ENCODE assay signal across 1 cellular context in the genomic region with DNA sequence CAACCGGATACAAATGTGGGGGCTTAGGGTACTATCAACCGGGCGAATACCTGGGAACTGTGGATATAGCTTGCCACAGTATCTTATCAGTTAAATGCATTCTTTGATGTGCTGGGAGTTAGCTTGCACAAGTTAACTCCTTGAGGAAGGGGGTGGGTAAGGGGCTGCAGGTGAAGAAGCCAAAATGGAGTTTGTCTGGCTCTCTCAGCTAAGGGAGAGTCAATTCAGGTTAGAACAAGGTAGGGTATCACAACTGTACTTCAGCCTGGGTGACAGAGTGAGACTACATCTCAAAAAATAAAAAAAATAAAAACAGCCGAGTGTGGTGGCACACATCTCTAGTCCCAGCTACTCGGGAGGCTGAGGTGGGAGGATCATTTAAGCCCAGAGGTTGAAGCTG.
A peak's percentile ranks its signal among the peaks of the same experiment; 100 is the strongest.
TF ChIP-seq lines count a peak whose summit lies in the region.

No MANE protein-coding gene starts in this region.

TF ChIP-seq in K562, 482 proteins besides CTCF, POLR2A, EP300 and RAD21 (continued from another document and continues in another):
- TF ChIP-seq, protein P1, sequence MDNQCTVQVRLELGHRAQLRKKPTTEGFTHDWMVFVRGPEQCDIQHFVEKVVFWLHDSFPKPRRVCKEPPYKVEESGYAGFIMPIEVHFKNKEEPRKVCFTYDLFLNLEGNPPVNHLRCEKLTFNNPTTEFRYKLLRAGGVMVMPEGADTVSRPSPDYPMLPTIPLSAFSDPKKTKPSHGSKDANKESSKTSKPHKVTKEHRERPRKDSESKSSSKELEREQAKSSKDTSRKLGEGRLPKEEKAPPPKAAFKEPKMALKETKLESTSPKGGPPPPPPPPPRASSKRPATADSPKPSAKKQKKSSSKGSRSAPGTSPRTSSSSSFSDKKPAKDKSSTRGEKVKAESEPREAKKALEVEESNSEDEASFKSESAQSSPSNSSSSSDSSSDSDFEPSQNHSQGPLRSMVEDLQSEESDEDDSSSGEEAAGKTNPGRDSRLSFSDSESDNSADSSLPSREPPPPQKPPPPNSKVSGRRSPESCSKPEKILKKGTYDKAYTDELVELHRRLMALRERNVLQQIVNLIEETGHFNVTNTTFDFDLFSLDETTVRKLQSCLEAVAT (IDR thresholded peaks at IDR 0.05): no peak
- TF ChIP-seq ESRRB (CRISPR knock-in tag; IDR thresholded peaks at IDR 0.05; ENCODE audit: borderline replicate concordance): no peak
- no peak for TF ChIP-seq ATF1 (CRISPR knock-in tag; IDR thresholded peaks at IDR 0.05)
- TF ChIP-seq ATF1 (tag; IDR thresholded peaks at IDR 0.05): no peak
- no peak for TF ChIP-seq POU5F1 (IDR thresholded peaks at IDR 0.05; ENCODE audit: borderline replicate concordance, low read depth, low read length, partially characterized antibody)
- no peak for TF ChIP-seq GABPB1 (CRISPR knock-in tag; IDR thresholded peaks at IDR 0.05)
- TF ChIP-seq HNRNPK (IDR thresholded peaks at IDR 0.05; ENCODE audit: low read depth, low read length, poor library complexity, severe bottlenecking): no peak
- TF ChIP-seq ELF2 (CRISPR knock-in tag; IDR thresholded peaks at IDR 0.05): no peak
- no peak for TF ChIP-seq ADNP (tag; IDR thresholded peaks at IDR 0.05)
- TF ChIP-seq KAT7 (CRISPR knock-in tag; IDR thresholded peaks at IDR 0.05; ENCODE audit: borderline replicate concordance): no peak
- no peak for TF ChIP-seq CBFB (CRISPR knock-in tag; IDR thresholded peaks at IDR 0.05)
- TF ChIP-seq HDAC2 (IDR thresholded peaks at IDR 0.05): no peak
- TF ChIP-seq, protein P2, sequence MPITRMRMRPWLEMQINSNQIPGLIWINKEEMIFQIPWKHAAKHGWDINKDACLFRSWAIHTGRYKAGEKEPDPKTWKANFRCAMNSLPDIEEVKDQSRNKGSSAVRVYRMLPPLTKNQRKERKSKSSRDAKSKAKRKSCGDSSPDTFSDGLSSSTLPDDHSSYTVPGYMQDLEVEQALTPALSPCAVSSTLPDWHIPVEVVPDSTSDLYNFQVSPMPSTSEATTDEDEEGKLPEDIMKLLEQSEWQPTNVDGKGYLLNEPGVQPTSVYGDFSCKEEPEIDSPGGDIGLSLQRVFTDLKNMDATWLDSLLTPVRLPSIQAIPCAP (CRISPR knock-in tag; IDR thresholded peaks at IDR 0.05; ENCODE audit: borderline replicate concordance): no peak
- TF ChIP-seq, protein P3, sequence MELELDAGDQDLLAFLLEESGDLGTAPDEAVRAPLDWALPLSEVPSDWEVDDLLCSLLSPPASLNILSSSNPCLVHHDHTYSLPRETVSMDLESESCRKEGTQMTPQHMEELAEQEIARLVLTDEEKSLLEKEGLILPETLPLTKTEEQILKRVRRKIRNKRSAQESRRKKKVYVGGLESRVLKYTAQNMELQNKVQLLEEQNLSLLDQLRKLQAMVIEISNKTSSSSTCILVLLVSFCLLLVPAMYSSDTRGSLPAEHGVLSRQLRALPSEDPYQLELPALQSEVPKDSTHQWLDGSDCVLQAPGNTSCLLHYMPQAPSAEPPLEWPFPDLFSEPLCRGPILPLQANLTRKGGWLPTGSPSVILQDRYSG (tag; conservative IDR thresholded peaks at IDR 0.05; ENCODE audit: low read depth): peak; percentile 78
- TF ChIP-seq CBX3 (IDR thresholded peaks at IDR 0.05; ENCODE audit: borderline replicate concordance in 1 of 2, low read length in 2 of 2): no peak
- no peak for TF ChIP-seq TAL1 (IDR thresholded peaks at IDR 0.05)
- TF ChIP-seq EGR1 (conservative IDR thresholded peaks at IDR 0.05): no peak
- TF ChIP-seq, protein P4, sequence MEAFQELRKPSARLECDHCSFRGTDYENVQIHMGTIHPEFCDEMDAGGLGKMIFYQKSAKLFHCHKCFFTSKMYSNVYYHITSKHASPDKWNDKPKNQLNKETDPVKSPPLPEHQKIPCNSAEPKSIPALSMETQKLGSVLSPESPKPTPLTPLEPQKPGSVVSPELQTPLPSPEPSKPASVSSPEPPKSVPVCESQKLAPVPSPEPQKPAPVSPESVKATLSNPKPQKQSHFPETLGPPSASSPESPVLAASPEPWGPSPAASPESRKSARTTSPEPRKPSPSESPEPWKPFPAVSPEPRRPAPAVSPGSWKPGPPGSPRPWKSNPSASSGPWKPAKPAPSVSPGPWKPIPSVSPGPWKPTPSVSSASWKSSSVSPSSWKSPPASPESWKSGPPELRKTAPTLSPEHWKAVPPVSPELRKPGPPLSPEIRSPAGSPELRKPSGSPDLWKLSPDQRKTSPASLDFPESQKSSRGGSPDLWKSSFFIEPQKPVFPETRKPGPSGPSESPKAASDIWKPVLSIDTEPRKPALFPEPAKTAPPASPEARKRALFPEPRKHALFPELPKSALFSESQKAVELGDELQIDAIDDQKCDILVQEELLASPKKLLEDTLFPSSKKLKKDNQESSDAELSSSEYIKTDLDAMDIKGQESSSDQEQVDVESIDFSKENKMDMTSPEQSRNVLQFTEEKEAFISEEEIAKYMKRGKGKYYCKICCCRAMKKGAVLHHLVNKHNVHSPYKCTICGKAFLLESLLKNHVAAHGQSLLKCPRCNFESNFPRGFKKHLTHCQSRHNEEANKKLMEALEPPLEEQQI (IDR thresholded peaks at IDR 0.05): no peak
- TF ChIP-seq, protein P5, sequence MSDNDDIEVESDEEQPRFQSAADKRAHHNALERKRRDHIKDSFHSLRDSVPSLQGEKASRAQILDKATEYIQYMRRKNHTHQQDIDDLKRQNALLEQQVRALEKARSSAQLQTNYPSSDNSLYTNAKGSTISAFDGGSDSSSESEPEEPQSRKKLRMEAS (CRISPR knock-in tag; IDR thresholded peaks at IDR 0.05): no peak
- TF ChIP-seq, protein P6, sequence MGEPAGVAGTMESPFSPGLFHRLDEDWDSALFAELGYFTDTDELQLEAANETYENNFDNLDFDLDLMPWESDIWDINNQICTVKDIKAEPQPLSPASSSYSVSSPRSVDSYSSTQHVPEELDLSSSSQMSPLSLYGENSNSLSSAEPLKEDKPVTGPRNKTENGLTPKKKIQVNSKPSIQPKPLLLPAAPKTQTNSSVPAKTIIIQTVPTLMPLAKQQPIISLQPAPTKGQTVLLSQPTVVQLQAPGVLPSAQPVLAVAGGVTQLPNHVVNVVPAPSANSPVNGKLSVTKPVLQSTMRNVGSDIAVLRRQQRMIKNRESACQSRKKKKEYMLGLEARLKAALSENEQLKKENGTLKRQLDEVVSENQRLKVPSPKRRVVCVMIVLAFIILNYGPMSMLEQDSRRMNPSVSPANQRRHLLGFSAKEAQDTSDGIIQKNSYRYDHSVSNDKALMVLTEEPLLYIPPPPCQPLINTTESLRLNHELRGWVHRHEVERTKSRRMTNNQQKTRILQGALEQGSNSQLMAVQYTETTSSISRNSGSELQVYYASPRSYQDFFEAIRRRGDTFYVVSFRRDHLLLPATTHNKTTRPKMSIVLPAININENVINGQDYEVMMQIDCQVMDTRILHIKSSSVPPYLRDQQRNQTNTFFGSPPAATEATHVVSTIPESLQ (CRISPR knock-in tag; IDR thresholded peaks at IDR 0.05): no peak
- no peak for TF ChIP-seq L3MBTL2 (IDR thresholded peaks at IDR 0.05)
- TF ChIP-seq CC2D1A (IDR thresholded peaks at IDR 0.05): no peak
- TF ChIP-seq, protein P7, sequence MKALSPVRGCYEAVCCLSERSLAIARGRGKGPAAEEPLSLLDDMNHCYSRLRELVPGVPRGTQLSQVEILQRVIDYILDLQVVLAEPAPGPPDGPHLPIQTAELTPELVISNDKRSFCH (CRISPR knock-in tag; IDR thresholded peaks at IDR 0.05): no peak
- TF ChIP-seq, protein P7 (tag; IDR thresholded peaks at IDR 0.05): peak; percentile 86
- TF ChIP-seq CHD4 (IDR thresholded peaks at IDR 0.05; ENCODE audit: insufficient read depth, insufficient replicate concordance, low read depth, low read length, poor library complexity, severe bottlenecking): no peak
- no peak for TF ChIP-seq IFI16 (CRISPR knock-in tag; IDR thresholded peaks at IDR 0.05)
- no peak for TF ChIP-seq TOE1 (IDR thresholded peaks at IDR 0.05; ENCODE audit: borderline replicate concordance)
- no peak for TF ChIP-seq TOE1 (CRISPR knock-in tag; IDR thresholded peaks at IDR 0.05; ENCODE audit: borderline replicate concordance, low read depth)
- no peak for TF ChIP-seq ZNF436 (CRISPR knock-in tag; IDR thresholded peaks at IDR 0.05)
- no peak for TF ChIP-seq ZBTB1 (CRISPR knock-in tag; IDR thresholded peaks at IDR 0.05; ENCODE audit: borderline replicate concordance, low read depth)
- no peak for TF ChIP-seq NR1H2 (CRISPR knock-in tag; IDR thresholded peaks at IDR 0.05)
- TF ChIP-seq, protein P8, sequence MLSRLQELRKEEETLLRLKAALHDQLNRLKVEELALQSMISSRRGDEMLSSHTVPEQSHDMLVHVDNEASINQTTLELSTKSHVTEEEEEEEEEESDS (CRISPR knock-in tag; IDR thresholded peaks at IDR 0.05): no peak
- TF ChIP-seq POLR2AphosphoS2 (IDR thresholded peaks at IDR 0.05; ENCODE audit: low read length): no peak
- no peak for TF ChIP-seq FIP1L1 (IDR thresholded peaks at IDR 0.05; ENCODE audit: low read depth, low read length, poor library complexity, severe bottlenecking)
- no peak for TF ChIP-seq ZNF717 (CRISPR knock-in tag; IDR thresholded peaks at IDR 0.05)
- TF ChIP-seq, protein P9, sequence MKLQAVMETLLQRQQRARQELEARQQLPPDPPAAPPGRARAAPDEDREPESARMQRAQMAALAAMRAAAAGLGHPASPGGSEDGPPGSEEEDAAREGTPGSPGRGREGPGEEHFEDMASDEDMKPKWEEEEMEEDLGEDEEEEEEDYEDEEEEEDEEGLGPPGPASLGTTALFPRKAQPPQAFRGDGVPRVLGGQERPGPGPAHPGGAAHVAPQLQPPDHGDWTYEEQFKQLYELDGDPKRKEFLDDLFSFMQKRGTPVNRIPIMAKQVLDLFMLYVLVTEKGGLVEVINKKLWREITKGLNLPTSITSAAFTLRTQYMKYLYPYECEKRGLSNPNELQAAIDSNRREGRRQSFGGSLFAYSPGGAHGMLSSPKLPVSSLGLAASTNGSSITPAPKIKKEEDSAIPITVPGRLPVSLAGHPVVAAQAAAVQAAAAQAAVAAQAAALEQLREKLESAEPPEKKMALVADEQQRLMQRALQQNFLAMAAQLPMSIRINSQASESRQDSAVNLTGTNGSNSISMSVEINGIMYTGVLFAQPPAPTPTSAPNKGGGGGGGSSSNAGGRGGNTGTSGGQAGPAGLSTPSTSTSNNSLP (IDR thresholded peaks at IDR 0.05; ENCODE audit: borderline replicate concordance, low read depth, low read length): no peak
- TF ChIP-seq PHB2 (IDR thresholded peaks at IDR 0.05; ENCODE audit: low read depth): no peak
- no peak for TF ChIP-seq LEF1 (IDR thresholded peaks at IDR 0.05)
- no peak for TF ChIP-seq ZNF444 (CRISPR knock-in tag; IDR thresholded peaks at IDR 0.05)
- TF ChIP-seq JUND (IDR thresholded peaks at IDR 0.05; ENCODE audit: borderline replicate concordance, low read depth, low read length): no peak
- no peak for TF ChIP-seq JUND (tag; IDR thresholded peaks at IDR 0.05; ENCODE audit: borderline replicate concordance, low read depth, low read length)
- no peak for TF ChIP-seq ZNF23 (CRISPR knock-in tag; IDR thresholded peaks at IDR 0.05)
- no peak for TF ChIP-seq ETV5 (CRISPR knock-in tag; IDR thresholded peaks at IDR 0.05; ENCODE audit: low read depth)
- no peak for TF ChIP-seq KAT8 (IDR thresholded peaks at IDR 0.05; ENCODE audit: low read depth)
- TF ChIP-seq, protein P10, sequence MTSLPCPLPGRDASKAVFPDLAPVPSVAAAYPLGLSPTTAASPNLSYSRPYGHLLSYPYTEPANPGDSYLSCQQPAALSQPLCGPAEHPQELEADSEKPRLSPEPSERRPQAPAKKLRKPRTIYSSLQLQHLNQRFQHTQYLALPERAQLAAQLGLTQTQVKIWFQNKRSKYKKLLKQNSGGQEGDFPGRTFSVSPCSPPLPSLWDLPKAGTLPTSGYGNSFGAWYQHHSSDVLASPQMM (CRISPR knock-in tag; IDR thresholded peaks at IDR 0.05): no peak
- TF ChIP-seq NFXL1 (CRISPR knock-in tag; IDR thresholded peaks at IDR 0.05): no peak
- TF ChIP-seq ZNF764 (CRISPR knock-in tag; IDR thresholded peaks at IDR 0.05; ENCODE audit: low read depth): no peak
- TF ChIP-seq FUS (optimal IDR thresholded peaks at IDR 0.05; ENCODE audit: low read depth, low read length): no peak
- no peak for TF ChIP-seq LCOR (CRISPR knock-in tag; IDR thresholded peaks at IDR 0.05)
- peak; percentile 17; the same call in 1 of the 2 replicates for TF ChIP-seq MAFG (tag; conservative IDR thresholded peaks at IDR 0.05)
- TF ChIP-seq YY1 (IDR thresholded peaks at IDR 0.05; ENCODE audit: borderline replicate concordance in 1 of 3, control insufficient read depth in 1 of 3, extremely low read depth in 1 of 3, insufficient read depth in 3 of 3, insufficient read length in 1 of 3, insufficient replicate concordance in 2 of 3, low read depth in 1 of 3, low read length in 2 of 3): no peak
- TF ChIP-seq ARID1B (IDR thresholded peaks at IDR 0.05): no peak
- TF ChIP-seq MYC (IDR thresholded peaks at IDR 0.05; ENCODE audit: low read depth, low read length): no peak
- TF ChIP-seq MYC (CRISPR knock-in tag; IDR thresholded peaks at IDR 0.05; ENCODE audit: borderline replicate concordance, low read depth): 0 out of 2 replicates have a peak, but pooled peaks have one; percentile 38
- TF ChIP-seq ZNF668 (CRISPR knock-in tag; IDR thresholded peaks at IDR 0.05): peak; percentile 65; the same call in 1 of the 2 replicates
- no peak for TF ChIP-seq ZNF785 (CRISPR knock-in tag; IDR thresholded peaks at IDR 0.05)
- TF ChIP-seq CBX1 (IDR thresholded peaks at IDR 0.05; ENCODE audit: low read depth): no peak
- no peak for TF ChIP-seq CHCHD3 (CRISPR knock-in tag; IDR thresholded peaks at IDR 0.05)
- TF ChIP-seq ZNF695 (CRISPR knock-in tag; IDR thresholded peaks at IDR 0.05): no peak
- TF ChIP-seq BACH1 (tag; IDR thresholded peaks at IDR 0.05): 0 out of 2 replicates have a peak, but pooled peaks have one; percentile 45
- no peak for TF ChIP-seq ZNF12 (CRISPR knock-in tag; IDR thresholded peaks at IDR 0.05)
- no peak for TF ChIP-seq RFX5 (IDR thresholded peaks at IDR 0.05; ENCODE audit: low read depth, low read length)
- 0 out of 2 replicates have a peak, but pooled peaks have one; percentile 18 for TF ChIP-seq ZNF324 (CRISPR knock-in tag; IDR thresholded peaks at IDR 0.05)
- peak; percentile 20 for TF ChIP-seq CBFA2T3 (IDR thresholded peaks at IDR 0.05)
- TF ChIP-seq, protein P11, sequence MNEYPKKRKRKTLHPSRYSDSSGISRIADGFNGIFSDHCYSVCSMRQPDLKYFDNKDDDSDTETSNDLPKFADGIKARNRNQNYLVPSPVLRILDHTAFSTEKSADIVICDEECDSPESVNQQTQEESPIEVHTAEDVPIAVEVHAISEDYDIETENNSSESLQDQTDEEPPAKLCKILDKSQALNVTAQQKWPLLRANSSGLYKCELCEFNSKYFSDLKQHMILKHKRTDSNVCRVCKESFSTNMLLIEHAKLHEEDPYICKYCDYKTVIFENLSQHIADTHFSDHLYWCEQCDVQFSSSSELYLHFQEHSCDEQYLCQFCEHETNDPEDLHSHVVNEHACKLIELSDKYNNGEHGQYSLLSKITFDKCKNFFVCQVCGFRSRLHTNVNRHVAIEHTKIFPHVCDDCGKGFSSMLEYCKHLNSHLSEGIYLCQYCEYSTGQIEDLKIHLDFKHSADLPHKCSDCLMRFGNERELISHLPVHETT (CRISPR knock-in tag; conservative IDR thresholded peaks at IDR 0.05 in 1 of 2, IDR thresholded peaks at IDR 0.05 in 1 of 2): peak in 1 of 2 experiments; percentile 68; a peak in 2 of 4 replicates
